9 cellular contexts compared by ENCODE assay signal in genomic region chr3:94564247-94564646, GRCh38.
"Had no signal": no experiment of that assay in that cellular context is flagged by ENCODE, and none has a peak within 500 bp of the region (broad histone marks: within the 10 kb centered on the region; RNA-seq: fewer than 3 reads in every experiment).

No MANE protein-coding gene starts in this region.

- FAIRE-seq: HepG2 had no signal

- DNase-seq: GM23248, H7, HFFc6, KBM-7 had no signal

- H3K9ac ChIP-seq: GM23248 had no signal

- H3K9me3 ChIP-seq: HAP-1 had no signal

- H3K4me3 ChIP-seq: GM23248, HAP-1 had no signal

- H3K4me1 ChIP-seq: HAP-1 had no signal

- H3K27ac ChIP-seq: GM23248, HL-60 had no signal

- H3K4me1 Mint-ChIP-seq: IgD-negative memory B cell had no signal

- H2AFZ ChIP-seq: GM23248 had no signal

- H3K36me3 ChIP-seq: HAP-1 had no signal

- H3K27ac Mint-ChIP-seq: HFFc6, IgD-negative memory B cell had no signal

- H3K4me3 Mint-ChIP-seq: HFFc6, IgD-negative memory B cell had no signal

- H3K27me3 Mint-ChIP-seq: IgD-negative memory B cell had no signal

- ATAC-seq: HCT116, HepG2 had no signal
